In the genomic region with DNA sequence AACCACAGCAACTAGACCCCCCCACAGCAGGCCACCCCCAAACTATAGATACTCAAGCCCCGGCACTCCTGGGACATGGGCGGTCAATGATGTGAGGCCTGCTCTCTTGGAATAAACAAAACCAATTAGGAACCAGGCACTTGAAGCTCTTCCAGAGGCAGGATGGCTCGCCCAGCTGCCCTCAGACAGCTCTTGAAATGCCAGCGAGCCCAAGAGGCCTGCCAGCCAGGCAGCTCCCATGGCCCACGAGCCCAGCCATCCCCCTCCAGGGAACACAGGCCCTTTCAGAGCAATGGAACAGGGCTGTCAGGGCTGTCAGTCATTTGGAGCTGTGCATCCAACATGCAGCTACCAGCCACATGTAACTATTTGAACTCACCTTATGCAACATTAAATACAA, we compare ENCODE assay signal across 14 cellular contexts. TPM values are rescaled to one million over a fixed set of nuclear protein-coding genes. Genes with fewer than 3 reads are reported as not detected.
DNase-seq lines count a peak whose midpoint lies in the region; ATAC-seq and TF ChIP-seq lines count a peak whose summit lies in the region.
"Had no signal": no experiment of that assay in that cellular context is flagged by ENCODE, and none has a peak within 500 bp of the region (broad histone marks: within the 10 kb centered on the region; RNA-seq: fewer than 3 reads in every experiment).

No MANE protein-coding gene starts in this region.

- DNase-seq in DMS79 treated with DMSO at 0.1 percent for 48 hours (lab: John Stamatoyannopoulos, UW) (peak; percentile 61), immature natural killer cell (no peak), Peyer's patch (no peak), HuH-7 (ENCODE audit: low spot score) (no peak)
- DNase-seq: aorta; effector CD8-positive, alpha-beta T cell; foreskin fibroblast; RPMI8226; T-helper 9 cell had no signal

- H3K9me3 ChIP-seq in BLaER1 (no peaks in the 10 kb centered on the region), Peyer's patch (no peaks in the 10 kb centered on the region)

- ATAC-seq in activated T-helper 17 cell treated with anti-CD3 and anti-CD28 coated beads, Interleukin-2, amount 50 U/mL, for 72 hours (replicated peaks), result no peak
- no peak for ATAC-seq in HG03565 (IDR thresholded peaks at IDR 0.05; ENCODE audit: unreplicated experiment)
- no peak for ATAC-seq in GM18858 (IDR thresholded peaks at IDR 0.05; ENCODE audit: unreplicated experiment)

- no peaks in the 10 kb centered on the region for H3K9me3 Mint-ChIP-seq in activated T-helper 17 cell treated with anti-CD3 and anti-CD28 coated beads, Interleukin-2, amount 50 U/mL, for 72 hours
- H3K9me3 Mint-ChIP-seq in immature natural killer cell, result no peaks in the 10 kb centered on the region

- peaks cover 16% of the 10 kb centered on the region for H3K36me3 Mint-ChIP-seq in activated T-helper 17 cell treated with anti-CD3 and anti-CD28 coated beads, Interleukin-2, amount 50 U/mL, for 72 hours (ENCODE audit: low read depth)
- peaks cover 8 to 26% (median 14%) of the 10 kb centered on the region in 3 donors for H3K36me3 Mint-ChIP-seq in immature natural killer cell

- peaks cover 31% of the 10 kb centered on the region for H3K36me3 ChIP-seq in BLaER1
- H3K36me3 ChIP-seq in Peyer's patch, result peaks cover 0 to 3% (median 0%) of the 10 kb centered on the region in 3 donors

- peak overlapping the region; percentile 42 for H3K4me3 Mint-ChIP-seq in activated T-helper 17 cell treated with anti-CD3 and anti-CD28 coated beads, Interleukin-2, amount 50 U/mL, for 72 hours
- peak overlapping the region; percentile 62 to 80 (median 74) for H3K4me3 Mint-ChIP-seq in immature natural killer cell

- H3K27me3 Mint-ChIP-seq in activated T-helper 17 cell treated with anti-CD3 and anti-CD28 coated beads, Interleukin-2, amount 50 U/mL, for 72 hours, result no peaks in the 10 kb centered on the region
- peaks cover 2 to 3% (median 3%) of the 10 kb centered on the region in 3 donors for H3K27me3 Mint-ChIP-seq in immature natural killer cell (ENCODE audit: low read depth in 3 of 3)

- H3K27me3 ChIP-seq in BLaER1 (no peaks in the 10 kb centered on the region), Peyer's patch (no peaks in the 10 kb centered on the region)

- peak overlapping the region; percentile 46 for H3K9ac ChIP-seq in BLaER1

- no peak for TF ChIP-seq CTCF in Peyer's patch (IDR thresholded peaks at IDR 0.05)

- peak overlapping the region; percentile 65 for H3K27ac ChIP-seq in BLaER1
- H3K27ac ChIP-seq in Peyer's patch, result no peak overlapping the region
- H3K27ac ChIP-seq: C4-2B had no signal

- TF ChIP-seq POLR2A in Peyer's patch (IDR thresholded peaks at IDR 0.05), result no peak

- no peak overlapping the region for H3K4me3 ChIP-seq in BLaER1
- H3K4me3 ChIP-seq in Peyer's patch, result no peak overlapping the region

- H3K4me2 ChIP-seq in BLaER1, result peak overlapping the region; percentile 68

- H3K4me1 ChIP-seq in BLaER1, result peaks cover 97% of the 10 kb centered on the region
- H3K4me1 ChIP-seq in Peyer's patch, result peaks cover 0 to 6% (median 0%) of the 10 kb centered on the region in 4 donors

- H3K27ac Mint-ChIP-seq in activated T-helper 17 cell treated with anti-CD3 and anti-CD28 coated beads, Interleukin-2, amount 50 U/mL, for 72 hours, result peak overlapping the region; percentile 78
- H3K27ac Mint-ChIP-seq in immature natural killer cell, result peak overlapping the region; percentile 74 to 92 (median 88)

- peaks cover 16% of the 10 kb centered on the region for H3K4me1 Mint-ChIP-seq in activated T-helper 17 cell treated with anti-CD3 and anti-CD28 coated beads, Interleukin-2, amount 50 U/mL, for 72 hours
- H3K4me1 Mint-ChIP-seq in immature natural killer cell, result peaks cover 79 to 89% of the 10 kb centered on the region in 2 donors

- peaks cover 15% of the 10 kb centered on the region for H4K20me1 ChIP-seq in BLaER1

RNA-seq across cellular contexts. Expression of a gene that starts 34.0 kb away (rescaled TPM):
- total RNA-seq in activated T-helper 17 cell treated with anti-CD3 and anti-CD28 coated beads, Interleukin-2, amount 50 U/mL, for 72 hours, result 10 to 100 TPM; 44.8 to 50.4 TPM
- 10 to 100 TPM; 16.3 to 59.9 (median 18.0) TPM for polyA plus RNA-seq in immature natural killer cell
- 10 to 100 TPM; 24.0 to 46.2 (median 30.8) TPM for total RNA-seq in Peyer's patch

RNA-seq across cellular contexts. Expression of a gene that starts 43.6 kb away (rescaled TPM):
- 10 to 100 TPM; 23.2 to 27.5 TPM for total RNA-seq in activated T-helper 17 cell treated with anti-CD3 and anti-CD28 coated beads, Interleukin-2, amount 50 U/mL, for 72 hours
- polyA plus RNA-seq in immature natural killer cell, result 100 to 1,000 TPM; 352 to 519 (median 512) TPM
- total RNA-seq in Peyer's patch, result 10 to 100 TPM; 26.8 to 47.9 (median 38.5) TPM
